ENCODE assay signal across 1 cellular context in the genomic region with DNA sequence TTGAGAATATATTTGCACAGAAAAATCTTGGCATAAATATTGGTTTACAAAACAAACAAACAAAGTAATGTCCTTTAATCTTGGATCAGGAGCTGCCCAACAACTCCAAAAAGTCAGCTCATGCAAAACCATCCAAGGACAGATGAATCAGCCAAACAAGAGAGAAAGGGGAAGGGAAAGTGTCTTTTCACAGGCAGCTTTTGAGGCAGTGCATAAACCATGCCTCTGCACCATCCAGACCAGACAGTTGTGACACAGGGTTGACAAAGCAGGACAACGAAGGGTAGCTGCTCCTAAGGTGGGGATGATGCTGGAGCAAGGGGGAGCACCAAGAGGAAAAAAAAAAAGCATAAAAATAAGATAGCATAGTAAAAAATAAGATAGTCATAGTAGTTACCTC.
TF ChIP-seq lines count a peak whose summit lies in the region.

No MANE protein-coding gene starts in this region.

TF ChIP-seq in HepG2, 621 proteins besides CTCF, POLR2A, EP300 and RAD21 (continued from another document):
- TF ChIP-seq ATF5 (CRISPR knock-in tag; IDR thresholded peaks at IDR 0.05; ENCODE audit: low read depth): no peak
- no peak for TF ChIP-seq MBD4 (IDR thresholded peaks at IDR 0.05; ENCODE audit: borderline replicate concordance, low read length)
- TF ChIP-seq ZNF44 (CRISPR knock-in tag; IDR thresholded peaks at IDR 0.05): no peak
